In genomic region chr6:19934996-19935591, GRCh38 we compare ENCODE assay signal across 15 cellular contexts.
DNase-seq lines count a peak whose midpoint lies in the region; ATAC-seq, FAIRE-seq and TF ChIP-seq lines count a peak whose summit lies in the region.
"Had no signal": no experiment of that assay in that cellular context is flagged by ENCODE, and none has a peak within 500 bp of the region (broad histone marks: within the 10 kb centered on the region; RNA-seq: fewer than 3 reads in every experiment).

No MANE protein-coding gene starts in this region.

- 1% methylated on average over 5 of the region's 5 CpGs for WGBS in K562 (ENCODE audit: insufficient coverage, low coverage, missing lambda C conversion rate)

- no peak overlapping the region for H3K9ac ChIP-seq in K562 (ENCODE audit: insufficient read depth in 1 of 2, low read depth in 2 of 2, low read length in 2 of 2)

- TF ChIP-seq RAD21 in K562 (CRISPR knock-in tag; conservative IDR thresholded peaks at IDR 0.05 in 1 of 2, IDR thresholded peaks at IDR 0.05 in 1 of 2), result no peak

- H2AFZ ChIP-seq in K562 (ENCODE audit: low read depth, low read length), result no peak overlapping the region

- H4K20me1 ChIP-seq in K562 (replicated peaks; ENCODE audit: control insufficient read depth, insufficient read depth, low read length), result no peaks in the 10 kb centered on the region

- TF ChIP-seq CTCF in K562 (IDR thresholded peaks at IDR 0.05 in 2 of 3, conservative IDR thresholded peaks at IDR 0.05 in 1 of 3; ENCODE audit: insufficient read depth in 2 of 3, low read depth in 1 of 3, low read length in 3 of 3) (no peak), omental fat pad (IDR thresholded peaks at IDR 0.05) (no peak)

- no peak overlapping the region for H3K4me2 ChIP-seq in K562 (ENCODE audit: insufficient read depth, low read length)
- H3K4me2 ChIP-seq: A549 had no signal

- no TSS peak for BruUV-seq in K562 (replicated peaks; lab: Mats Ljungman, UMichigan)

- TF ChIP-seq POLR2A in K562 (conservative IDR thresholded peaks at IDR 0.05), result no peak

- H3K27me3 ChIP-seq in K562 (ENCODE audit: control insufficient read depth in 2 of 2, insufficient read depth in 2 of 2, low read length in 2 of 2), result no peaks in the 10 kb centered on the region

- H3K9me1 ChIP-seq in K562 (ENCODE audit: control insufficient read depth, insufficient read depth, low read length), result no peaks in the 10 kb centered on the region

- CTCF ChIA-PET in K562 (lab: Yijun Ruan, JAX; ENCODE audit: low intra/inter-chr PET ratio), result no interaction called here

- DNase-seq in NCI-H446 (lab: John Stamatoyannopoulos, UW) (peak; percentile 62 to 75), K562 (ENCODE audit: extremely low read depth in 1 of 4, low spot score in 3 of 4) (no peak), omental fat pad (ENCODE audit: low spot score) (no peak), NCI-H146 (lab: John Stamatoyannopoulos, UW) (no peak), NCI-H1092 (lab: John Stamatoyannopoulos, UW) (no peak)
- no peak for DNase-seq in activated CD8-positive, alpha-beta memory T cell treated with anti-CD3 and anti-CD28 coated beads, Interleukin-2, amount 50 U/mL, for 4 hours
- DNase-seq: CD8-positive, alpha-beta T cell; COR-L47; DMS53; GF-D8; GOT3; H9 had no signal

- no peaks in the 10 kb centered on the region for H3K36me3 ChIP-seq in K562 (ENCODE audit: control insufficient read depth, insufficient read depth, low read length)

- intact Hi-C loops in K562 (cut with micrococcal nuclease), result no loop called here

- POLR2A ChIA-PET in K562 (lab: Yijun Ruan, JAX), result no interaction called here

- no peaks in the 10 kb centered on the region for H3K4me1 ChIP-seq in K562 (replicated peaks in 1 of 2; ENCODE audit: control insufficient read depth in 2 of 2, insufficient read depth in 2 of 2, low read length in 2 of 2)
- H3K4me1 ChIP-seq: A549 had no signal

- no peak for TF ChIP-seq EP300 in K562 (IDR thresholded peaks at IDR 0.05; ENCODE audit: low read length)

- no peaks in the 10 kb centered on the region; the same call in 1 of the 2 replicates for H3K9me3 ChIP-seq in K562 (replicated peaks; ENCODE audit: control insufficient read depth, insufficient read depth, low read depth, low read length)
- H3K9me3 ChIP-seq: A549 had no signal

- H3K4me3 ChIP-seq in K562, result no peak overlapping the region
- H3K4me3 ChIP-seq: A549 had no signal

- H3K27ac ChIP-seq in K562 (ENCODE audit: extremely low read depth, low read depth, low read length), result no peak overlapping the region
- H3K27ac ChIP-seq: A549 had no signal

- ATAC-seq in K562, result no peak
- peak; percentile 28 for ATAC-seq in omental fat pad (ENCODE audit: low FRiP score)
- ATAC-seq: A549; CD8-positive, alpha-beta T cell had no signal

- no peak for FAIRE-seq in K562 (lab: Jason Lieb, UNC)
- FAIRE-seq: A549, D721Med, GM19239 had no signal

- H3K79me2 ChIP-seq in K562 (ENCODE audit: control insufficient read depth, insufficient read depth, low read length), result no peaks in the 10 kb centered on the region

- in situ Hi-C loops in K562 (cut with MboI), result no loop called here

TF ChIP-seq in K562, 482 proteins besides CTCF, POLR2A, EP300 and RAD21:
- TF ChIP-seq BDP1 (IDR thresholded peaks at IDR 0.05; ENCODE audit: insufficient read depth, insufficient read length), result no peak
- TF ChIP-seq CEBPG (CRISPR knock-in tag; IDR thresholded peaks at IDR 0.05), result no peak
- no peak for TF ChIP-seq CEBPG (tag; conservative IDR thresholded peaks at IDR 0.05 in 1 of 2, IDR thresholded peaks at IDR 0.05 in 1 of 2)
- TF ChIP-seq ZNF175 (CRISPR knock-in tag; IDR thresholded peaks at IDR 0.05; ENCODE audit: low read depth), result peak; percentile 97

Comparison
In these comparisons a context has a peak if more than half of its experiments do, and no peak if none do; other contexts are left out.
1. DNase-seq: peak in NCI-H446 (2 of 2); none in K562 (0 of 4), omental fat pad (single experiment), NCI-H146 (single experiment), NCI-H1092 (single experiment) and activated CD8-positive, alpha-beta memory T cell treated with anti-CD3 and anti-CD28 coated beads, Interleukin-2, amount 50 U/mL, for 4 hours (single experiment).